In genomic region chr1:163168053-163168452, GRCh38 we compare ENCODE assay signal across 10 cellular contexts. TPM values are rescaled to one million over a fixed set of nuclear protein-coding genes. Genes with fewer than 3 reads are reported as not detected.
DNase-seq lines count a peak whose midpoint lies in the region; ATAC-seq and TF ChIP-seq lines count a peak whose summit lies in the region.
"Had no signal": no experiment of that assay in that cellular context is flagged by ENCODE, and none has a peak within 500 bp of the region (broad histone marks: within the 10 kb centered on the region; RNA-seq: fewer than 3 reads in every experiment).

No MANE protein-coding gene starts in this region.

- peaks cover 2% of the 10 kb centered on the region for H3K9me3 Mint-ChIP-seq in CD4-positive, alpha-beta T cell

- POLR2A ChIA-PET in CD4-positive, alpha-beta T cell (lab: Charles Lee), result no interaction called here

- no peaks in the 10 kb centered on the region for H3K27me3 ChIP-seq in CD4-positive, alpha-beta T cell (ENCODE audit: control insufficient read depth, insufficient read depth, low read length)
- H3K27me3 ChIP-seq in suprapubic skin, result no peaks in the 10 kb centered on the region

- intact Hi-C loops in CD4-positive, alpha-beta T cell (cut with DNase I, micrococcal nuclease), result no loop called here

- ATAC-seq in GM21723 (IDR thresholded peaks at IDR 0.05; ENCODE audit: unreplicated experiment), result no peak
- no peak for ATAC-seq in CD4-positive, alpha-beta T cell (ENCODE audit: poor library complexity)

- no peak overlapping the region for H3K27ac Mint-ChIP-seq in CD4-positive, alpha-beta T cell

- H3K4me1 Mint-ChIP-seq in CD4-positive, alpha-beta T cell (ENCODE audit: low read depth), result no peaks in the 10 kb centered on the region

- WGBS in suprapubic skin, result 14% methylated on average over 1 of the region's 1 CpG

- H3K4me3 ChIP-seq in coronary artery (no peak overlapping the region), suprapubic skin (no peak overlapping the region)

- no peak overlapping the region for H3K4me3 Mint-ChIP-seq in CD4-positive, alpha-beta T cell

- DNase-seq in ACHN (peak; percentile 91), M059J (ENCODE audit: low read depth) (peak; percentile 99), coronary artery (ENCODE audit: low spot score) (no peak), lung microvascular endothelial cell (ENCODE audit: low read depth in 2 of 2) (peak; percentile 67 to 99), NCI-H187 treated with DMSO at 0.1 percent for 48 hours (lab: John Stamatoyannopoulos, UW) (no peak), suprapubic skin (ENCODE audit: low spot score in 2 of 2) (no peak)
- DNase-seq in CD4-positive, alpha-beta T cell, result no peak
- DNase-seq: activated effector memory CD4-positive, alpha-beta T cell treated with anti-CD3 and anti-CD28 coated beads, Interleukin-2, amount 50 U/mL, for 16 hours; COR-L47 had no signal

- no peaks in the 10 kb centered on the region for H3K9me3 ChIP-seq in CD4-positive, alpha-beta T cell (ENCODE audit: control insufficient read depth, low read length)
- H3K9me3 ChIP-seq in suprapubic skin, result no peaks in the 10 kb centered on the region

- no peaks in the 10 kb centered on the region for H3K36me3 Mint-ChIP-seq in CD4-positive, alpha-beta T cell (ENCODE audit: low read depth)

- in situ Hi-C loops in ACHN (cut with HindIII; ENCODE audit: low pct_ligation_motif_present, low pct_unique_long_range_greater_than_20kb, low sequenced_read_pairs), result no loop called here

- peak overlapping the region; percentile 27 to 75 for H3K27ac ChIP-seq in coronary artery
- H3K27ac ChIP-seq in CD4-positive, alpha-beta T cell (ENCODE audit: low read depth, low read length), result no peak overlapping the region
- H3K27ac ChIP-seq in suprapubic skin, result no peak overlapping the region

- TF ChIP-seq EP300 in suprapubic skin (IDR thresholded peaks at IDR 0.05), result no peak

- peaks cover 12% of the 10 kb centered on the region for H3K4me1 ChIP-seq in suprapubic skin

- CTCF ChIA-PET in CD4-positive, alpha-beta T cell (lab: Charles Lee), result no interaction called here

- H3K27me3 Mint-ChIP-seq in CD4-positive, alpha-beta T cell, result no peaks in the 10 kb centered on the region

- TF ChIP-seq POLR2A in suprapubic skin (IDR thresholded peaks at IDR 0.05), result no peak

- TF ChIP-seq CTCF in coronary artery (IDR thresholded peaks at IDR 0.05) (no peak), suprapubic skin (IDR thresholded peaks at IDR 0.05) (no peak)
- no peak for TF ChIP-seq CTCF in CD4-positive, alpha-beta T cell (IDR thresholded peaks at IDR 0.05)

- H3K36me3 ChIP-seq in suprapubic skin, result no peaks in the 10 kb centered on the region

RNA-seq across cellular contexts. Expression of gene RGS5, which starts 34.7 kb away (rescaled TPM):
- 0.54 and 7.0 TPM in 2 replicates for total RNA-seq in M059J (2014; rRNA removed; shearing (Covaris generic))
- total RNA-seq in lung microvascular endothelial cell (6.0 and 70.6 TPM in 2 replicates), suprapubic skin (10 to 100 TPM in 3 of 4 donors, 1 to 10 TPM in 1; 7.0 to 32.9 (median 21.8) TPM)
- total RNA-seq in CD4-positive, alpha-beta T cell, result 1 to 10 TPM; 1.2 to 1.6 TPM

Comparison
In these comparisons a context has a peak if more than half of its experiments do, and no peak if none do; other contexts are left out.
1. DNase-seq: peak in ACHN (single experiment), M059J (single experiment) and lung microvascular endothelial cell (2 of 2); none in coronary artery (single experiment), NCI-H187 treated with DMSO at 0.1 percent for 48 hours (single experiment), CD4-positive, alpha-beta T cell (0 of 10) and suprapubic skin (0 of 2).
2. H3K27ac ChIP-seq: peak in coronary artery (2 of 2); none in CD4-positive, alpha-beta T cell (single experiment) and suprapubic skin (single experiment).